11 cellular contexts compared by ENCODE assay signal in genomic region chr16:89842471-89843408, GRCh38. TPM values are rescaled to one million over a fixed set of nuclear protein-coding genes. Genes with fewer than 3 reads are reported as not detected.
DNase-seq lines count a peak whose midpoint lies in the region; ATAC-seq, FAIRE-seq and TF ChIP-seq lines count a peak whose summit lies in the region.
"Had no signal": no experiment of that assay in that cellular context is flagged by ENCODE, and none has a peak within 500 bp of the region (broad histone marks: within the 10 kb centered on the region; RNA-seq: fewer than 3 reads in every experiment).

No MANE protein-coding gene starts in this region.

- no peaks in the 10 kb centered on the region for H3K79me2 ChIP-seq in K562 (ENCODE audit: control insufficient read depth, insufficient read depth, low read length)

- no peak overlapping the region for H3K18ac ChIP-seq in mesenchymal stem cell (ENCODE audit: low read depth in 1 of 2, low read length in 2 of 2)

- in situ Hi-C loops in K562 (cut with MboI) = no loop called here

- H2BK15ac ChIP-seq in mesenchymal stem cell (ENCODE audit: low read depth, poor library complexity, severe bottlenecking) = no peak overlapping the region

- H2BK12ac ChIP-seq in mesenchymal stem cell (ENCODE audit: low read length in 2 of 2) = no peak overlapping the region

- no peak for FAIRE-seq in K562 (lab: Jason Lieb, UNC)

- H3K4me1 ChIP-seq in K562 (replicated peaks in 1 of 2; ENCODE audit: control insufficient read depth in 2 of 2, insufficient read depth in 2 of 2, low read length in 2 of 2) = peaks cover 0 to 29% of the 10 kb centered on the region in 2 experiments; a peak in 2 of 5 replicates
- H3K4me1 ChIP-seq in mesenchymal stem cell (ENCODE audit: control insufficient read depth, insufficient read depth, low read depth, low read length) = peaks cover 15% of the 10 kb centered on the region

- no TSS peak for BruUV-seq in K562 (replicated peaks; lab: Mats Ljungman, UMichigan)

- H3K4me3 ChIP-seq in K562 (no peak overlapping the region), mesenchymal stem cell (ENCODE audit: insufficient read depth in 1 of 2, low read depth in 1 of 2, low read length in 2 of 2) (no peak overlapping the region)
- H3K4me3 ChIP-seq: colonic mucosa had no signal

- no peak for TF ChIP-seq EP300 in K562 (IDR thresholded peaks at IDR 0.05; ENCODE audit: low read length)

- H2BK120ac ChIP-seq in mesenchymal stem cell (ENCODE audit: low read depth, low read length) = no peak overlapping the region

- no peak overlapping the region for H4K8ac ChIP-seq in mesenchymal stem cell (ENCODE audit: low read length)

- no peaks in the 10 kb centered on the region for H3K36me3 Mint-ChIP-seq in HFFc6 (ENCODE audit: low read depth)

- intact Hi-C loops in K562 (cut with micrococcal nuclease) = no loop called here

- DNase-seq in DMS 273 (lab: John Stamatoyannopoulos, UW; ENCODE audit: unreplicated experiment) (peak; percentile 73), HFFc6 (peak; percentile 62), K562 (ENCODE audit: extremely low read depth in 1 of 4, low spot score in 3 of 4) (no peak), mesenchymal stem cell (peak; percentile 54), hypothalamus (lab: John Stamatoyannopoulos, UW) (no peak), NCI-H345 (lab: John Stamatoyannopoulos, UW) (no peak)
- DNase-seq: colonic mucosa, DMS53, NCI-H1105 had no signal

- H3K4me2 ChIP-seq in K562 (ENCODE audit: insufficient read depth, low read length) (no peak overlapping the region), mesenchymal stem cell (ENCODE audit: low read length, poor library complexity, severe bottlenecking) (no peak overlapping the region)

- H3K27ac ChIP-seq in K562 (ENCODE audit: extremely low read depth, low read depth, low read length) = no peak overlapping the region
- H3K27ac ChIP-seq in mesenchymal stem cell (ENCODE audit: low read length, poor library complexity, severe bottlenecking) = peak overlapping the region; percentile 60
- H3K27ac ChIP-seq: colonic mucosa had no signal

- no peak for TF ChIP-seq RAD21 in K562 (CRISPR knock-in tag; conservative IDR thresholded peaks at IDR 0.05 in 1 of 2, IDR thresholded peaks at IDR 0.05 in 1 of 2)

- TF ChIP-seq CTCF in HFFc6 (IDR thresholded peaks at IDR 0.05) (no peak), K562 (IDR thresholded peaks at IDR 0.05 in 2 of 3, conservative IDR thresholded peaks at IDR 0.05 in 1 of 3; ENCODE audit: insufficient read depth in 2 of 3, low read depth in 1 of 3, low read length in 3 of 3) (no peak)

- H4K20me1 ChIP-seq in K562 (replicated peaks; ENCODE audit: control insufficient read depth, insufficient read depth, low read length) = no peaks in the 10 kb centered on the region

- H3K9me1 ChIP-seq in K562 (ENCODE audit: control insufficient read depth, insufficient read depth, low read length) = no peaks in the 10 kb centered on the region

- TF ChIP-seq POLR2A in K562 (conservative IDR thresholded peaks at IDR 0.05) = no peak

- peaks cover 2% of the 10 kb centered on the region for H3K27me3 Mint-ChIP-seq in HFFc6 (ENCODE audit: insufficient read depth)

- H2BK5ac ChIP-seq in mesenchymal stem cell (ENCODE audit: low read depth, low read length, poor library complexity, severe bottlenecking) = no peak overlapping the region

- 35% methylated on average over 26 of the region's 26 CpGs for whole genome bisulfite sequencing in K562 (ENCODE audit: insufficient coverage, low coverage, missing lambda C conversion rate)
- WGBS in mesenchymal stem cell = 84% methylated on average over 21 of the region's 26 CpGs

- no peak overlapping the region for H3K27ac Mint-ChIP-seq in HFFc6

- H3K14ac ChIP-seq in mesenchymal stem cell (ENCODE audit: low read length in 2 of 2) = no peak overlapping the region

- H2AK5ac ChIP-seq in mesenchymal stem cell (ENCODE audit: low read length, severe bottlenecking) = peak overlapping the region; percentile 79

- H3K27me3 ChIP-seq in K562 (ENCODE audit: control insufficient read depth in 2 of 2, insufficient read depth in 2 of 2, low read length in 2 of 2) = no peaks in the 10 kb centered on the region
- H3K27me3 ChIP-seq in mesenchymal stem cell (ENCODE audit: control insufficient read depth in 1 of 2, insufficient read depth in 1 of 2, low read length in 2 of 2) = peaks cover 0 to 4% of the 10 kb centered on the region in 2 experiments
- H3K27me3 ChIP-seq: colonic mucosa had no signal

- H3K9ac ChIP-seq in K562 (ENCODE audit: insufficient read depth in 1 of 2, low read depth in 2 of 2, low read length in 2 of 2) (peak overlapping the region in 1 of 2 experiments; percentile 82; a peak in 2 of 4 replicates), mesenchymal stem cell (ENCODE audit: low read length) (no peak overlapping the region)

- H3K4me3 Mint-ChIP-seq in HFFc6 = no peak overlapping the region

- POLR2A ChIA-PET in K562 (lab: Yijun Ruan, JAX) = interaction anchor here (0.6 to 1.4 kb wide), 3 partner anchors 10 to 14 kb away, joined by 3 to 6 read pairs (median 3); partner anchors contain the start of gene SPIRE2

- H3K4me1 Mint-ChIP-seq in HFFc6 (ENCODE audit: low read depth) = peaks cover 11% of the 10 kb centered on the region

- no peaks in the 10 kb centered on the region for H3K79me1 ChIP-seq in mesenchymal stem cell (replicated peaks; ENCODE audit: low read length, poor library complexity, severe bottlenecking)

- ATAC-seq in K562 (no peak; the same call in 2 of the 3 replicates), HG02642 (IDR thresholded peaks at IDR 0.05; ENCODE audit: poor library complexity, unreplicated experiment) (no peak), GM18909 (IDR thresholded peaks at IDR 0.05; ENCODE audit: poor library complexity, unreplicated experiment) (no peak)

- no peaks in the 10 kb centered on the region for H3K9me3 Mint-ChIP-seq in HFFc6

- H3K9me3 ChIP-seq in K562 (replicated peaks; ENCODE audit: control insufficient read depth, insufficient read depth, low read depth, low read length) (no peaks in the 10 kb centered on the region), mesenchymal stem cell (ENCODE audit: control insufficient read depth, low read length) (no peaks in the 10 kb centered on the region)
- H3K9me3 ChIP-seq: colonic mucosa had no signal

- H3K36me3 ChIP-seq in K562 (ENCODE audit: control insufficient read depth, insufficient read depth, low read length) (no peaks in the 10 kb centered on the region), mesenchymal stem cell (ENCODE audit: control insufficient read depth in 1 of 2, insufficient read depth in 2 of 2, low read depth in 1 of 2, low read length in 2 of 2) (no peaks in the 10 kb centered on the region)
- H3K36me3 ChIP-seq: colonic mucosa had no signal

- no peak overlapping the region for H2AFZ ChIP-seq in K562 (ENCODE audit: low read depth, low read length)
- H2AFZ ChIP-seq in mesenchymal stem cell (ENCODE audit: low read depth, low read length) = no peak overlapping the region

- CTCF ChIA-PET in K562 (lab: Yijun Ruan, JAX; ENCODE audit: low intra/inter-chr PET ratio) = no interaction called here

- H3K4ac ChIP-seq in mesenchymal stem cell (ENCODE audit: low read depth in 1 of 2, low read length in 2 of 2) = no peak overlapping the region

- H3K23ac ChIP-seq in mesenchymal stem cell (ENCODE audit: low read length in 2 of 2) = no peak overlapping the region

- H4K91ac ChIP-seq in mesenchymal stem cell (ENCODE audit: low read length) = no peak overlapping the region

RNA-seq across cellular contexts. Expression of gene SPIRE2, which starts 14.5 kb away (rescaled TPM):
- total RNA-seq in HFFc6 (2021; fragmentation: NEBNext Ultra II Directional; extraction: Animal tissue kit (Norgen Biotek cat#: 25700)) = 1 to 10 TPM; 1.5 to 2.5 (median 1.9) TPM
- total RNA-seq in K562 (2011; cell fraction: chromatin; rRNA removed; ENCODE audit: low replicate concordance) = 16.2 and 31.3 TPM in 2 replicates
- 15.7 and 25.0 TPM in 2 replicates for total RNA-seq in K562 (2011; cell fraction: nucleolus; rRNA removed)
- 13.4 and 13.9 TPM in 2 replicates for total RNA-seq in K562 (2011; cell fraction: nucleoplasm; rRNA removed)
- 6.5 and 6.9 TPM in 2 replicates for total RNA-seq in K562 (2014; rRNA removed)
- 2.9 TPM in 2 replicates for total RNA-seq in K562 (2014; rRNA removed; fragmentation: Illumina TruSeq; extraction: Trizol)
- total RNA-seq in K562 (2015; rRNA removed; fragmentation: Illumina TruSeq; extraction: Trizol) = 4.1 and 4.6 TPM in 2 replicates
- 6.9 and 8.9 TPM in 2 replicates for total RNA-seq in K562 (2021)
- 4.7 and 6.0 TPM in 2 replicates for polyA plus RNA-seq in K562 (2011; rRNA removed)
- polyA plus RNA-seq in K562 (2011; cell fraction: cytosol; rRNA removed) = 4.6 and 8.1 TPM in 2 replicates
- 19.7 and 32.5 TPM in 2 replicates for polyA plus RNA-seq in K562 (2011; cell fraction: nucleus; rRNA removed)
- polyA plus RNA-seq in K562 (2012) = 3.8 and 5.7 TPM in 2 replicates
- polyA plus RNA-seq in K562 (2014; fragmentation: Illumina TruSeq; extraction: Trizol) = 3.9 and 4.0 TPM in 2 replicates
- under 1 TPM; 0.70 to 0.76 TPM for polyA plus RNA-seq in K562 (2014; fragmentation: Nextera tagmentation; extraction: Ambion mirVana)
- 5.5 and 7.5 TPM in 2 replicates for polyA plus RNA-seq in K562 (2014; rRNA removed)
- polyA minus RNA-seq in K562 (2011; rRNA and poly(A)+ RNA removed) = 2.1 and 3.5 TPM in 2 replicates
- polyA minus RNA-seq in K562 (2011; cell fraction: cytosol; rRNA and poly(A)+ RNA removed) = 4.3 and 7.3 TPM in 2 replicates
- 6.5 and 8.2 TPM in 2 replicates for polyA minus RNA-seq in K562 (2011; cell fraction: nucleus; rRNA and poly(A)+ RNA removed)
- 1.4 TPM for polyA plus RNA-seq in mesenchymal stem cell (2013, experiment 1 of 2)
- polyA plus RNA-seq in mesenchymal stem cell (2013, experiment 2 of 2) = 1.3 TPM

RNA-seq across cellular contexts. Expression of gene FANCA, which starts 26.3 kb away (rescaled TPM):
- 10 to 100 TPM; 13.6 to 26.3 (median 21.9) TPM for total RNA-seq in HFFc6 (2021; fragmentation: NEBNext Ultra II Directional; extraction: Animal tissue kit (Norgen Biotek cat#: 25700))
- total RNA-seq in K562 (2011; cell fraction: chromatin; rRNA removed; ENCODE audit: low replicate concordance) = 912 and 1,798 TPM in 2 replicates
- 750 and 775 TPM in 2 replicates for total RNA-seq in K562 (2011; cell fraction: nucleolus; rRNA removed)
- 650 and 708 TPM in 2 replicates for total RNA-seq in K562 (2011; cell fraction: nucleoplasm; rRNA removed)
- total RNA-seq in K562 (2014; rRNA removed) (53.4 and 72.0 TPM in 2 replicates), K562 (2014; rRNA removed; fragmentation: Illumina TruSeq; extraction: Trizol) (40.2 and 48.6 TPM in 2 replicates), K562 (2015; rRNA removed; fragmentation: Illumina TruSeq; extraction: Trizol) (46.4 and 51.6 TPM in 2 replicates), K562 (2021) (108 and 115 TPM in 2 replicates)
- polyA plus RNA-seq in K562 (2011; rRNA removed) (65.4 and 83.5 TPM in 2 replicates), K562 (2014; fragmentation: Illumina TruSeq; extraction: Trizol) (72.8 and 78.9 TPM in 2 replicates), K562 (2014; fragmentation: Nextera tagmentation; extraction: Ambion mirVana) (1 to 10 TPM; 6.9 to 9.3 TPM), K562 (2014; rRNA removed) (114 TPM in 2 replicates)
- polyA plus RNA-seq in K562 (2011; cell fraction: cytosol; rRNA removed) = 48.3 and 57.4 TPM in 2 replicates
- polyA plus RNA-seq in K562 (2011; cell fraction: nucleus; rRNA removed) = 378 and 509 TPM in 2 replicates
- polyA plus RNA-seq in K562 (2012) = 61.8 and 65.9 TPM in 2 replicates
- 109 and 120 TPM in 2 replicates for polyA minus RNA-seq in K562 (2011; rRNA and poly(A)+ RNA removed)
- 54.5 and 57.5 TPM in 2 replicates for polyA minus RNA-seq in K562 (2011; cell fraction: cytosol; rRNA and poly(A)+ RNA removed)
- polyA minus RNA-seq in K562 (2011; cell fraction: nucleus; rRNA and poly(A)+ RNA removed) = 197 and 206 TPM in 2 replicates
- polyA plus RNA-seq in mesenchymal stem cell (2013, experiment 1 of 2) = 3.3 TPM
- polyA plus RNA-seq in mesenchymal stem cell (2013, experiment 2 of 2) = 2.3 TPM

RNA-seq across cellular contexts. Expression of gene TCF25, which starts 30.7 kb away (rescaled TPM):
- total RNA-seq in HFFc6 (2021; fragmentation: NEBNext Ultra II Directional; extraction: Animal tissue kit (Norgen Biotek cat#: 25700)) = 100 to 1,000 TPM; 157 to 202 (median 170) TPM
- total RNA-seq in K562 (2011; cell fraction: chromatin; rRNA removed; ENCODE audit: low replicate concordance) = 678 and 1,286 TPM in 2 replicates
- total RNA-seq in K562 (2011; cell fraction: nucleolus; rRNA removed) = 495 and 571 TPM in 2 replicates
- total RNA-seq in K562 (2011; cell fraction: nucleoplasm; rRNA removed) = 387 and 470 TPM in 2 replicates
- total RNA-seq in K562 (2014; rRNA removed) = 102 and 110 TPM in 2 replicates
- 37.2 and 38.0 TPM in 2 replicates for total RNA-seq in K562 (2014; rRNA removed; fragmentation: Illumina TruSeq; extraction: Trizol)
- total RNA-seq in K562 (2015; rRNA removed; fragmentation: Illumina TruSeq; extraction: Trizol) = 63.2 and 65.1 TPM in 2 replicates
- 123 and 140 TPM in 2 replicates for total RNA-seq in K562 (2021)
- polyA plus RNA-seq in K562 (2011; rRNA removed) = 83.8 and 123 TPM in 2 replicates
- 86.7 and 116 TPM in 2 replicates for polyA plus RNA-seq in K562 (2011; cell fraction: cytosol; rRNA removed)
- polyA plus RNA-seq in K562 (2011; cell fraction: nucleus; rRNA removed) = 392 and 540 TPM in 2 replicates
- 147 and 150 TPM in 2 replicates for polyA plus RNA-seq in K562 (2012)
- polyA plus RNA-seq in K562 (2014; fragmentation: Illumina TruSeq; extraction: Trizol) = 87.5 and 96.8 TPM in 2 replicates
- polyA plus RNA-seq in K562 (2014; fragmentation: Nextera tagmentation; extraction: Ambion mirVana) = 1 to 10 TPM; 9.0 TPM
- 122 and 154 TPM in 2 replicates for polyA plus RNA-seq in K562 (2014; rRNA removed)
- 51.2 and 58.2 TPM in 2 replicates for polyA minus RNA-seq in K562 (2011; rRNA and poly(A)+ RNA removed)
- 47.2 and 50.0 TPM in 2 replicates for polyA minus RNA-seq in K562 (2011; cell fraction: cytosol; rRNA and poly(A)+ RNA removed)
- 72.7 and 97.1 TPM in 2 replicates for polyA minus RNA-seq in K562 (2011; cell fraction: nucleus; rRNA and poly(A)+ RNA removed)
- 222 TPM for polyA plus RNA-seq in mesenchymal stem cell (2013, experiment 1 of 2)
- 213 TPM for polyA plus RNA-seq in mesenchymal stem cell (2013, experiment 2 of 2)

Comparison
In these comparisons a context has a peak if more than half of its experiments do, and no peak if none do; other contexts are left out.
1. DNase-seq: peak in DMS 273 (single experiment), HFFc6 (single experiment) and mesenchymal stem cell (single experiment); none in K562 (0 of 4), hypothalamus (0 of 51) and NCI-H345 (single experiment).